ENCODE assay signal across 19 cellular contexts in the genomic region with DNA sequence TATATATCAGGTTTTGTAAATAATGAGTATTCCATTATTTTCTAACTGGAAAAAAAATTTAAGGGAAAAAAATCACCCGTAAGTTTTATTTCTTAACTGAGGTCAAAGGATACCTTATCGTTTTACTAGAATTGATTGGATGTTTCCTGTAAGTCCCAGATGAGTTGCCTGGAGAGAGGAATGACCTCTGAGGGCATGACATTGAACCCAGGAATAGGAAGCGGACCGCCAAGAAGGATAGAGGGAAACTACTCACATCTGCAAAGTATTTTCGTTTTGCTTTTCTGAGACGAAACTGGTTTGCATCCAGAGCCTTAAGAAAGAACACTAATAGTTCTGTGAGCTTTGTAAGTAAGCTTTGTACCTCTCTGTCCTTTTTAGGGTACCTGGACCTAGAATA.
"Had no signal": no experiment of that assay in that cellular context is flagged by ENCODE, and none has a peak within 500 bp of the region (broad histone marks: within the 10 kb centered on the region; RNA-seq: fewer than 3 reads in every experiment).

No MANE protein-coding gene starts in this region.

- H3K27me3 Mint-ChIP-seq: activated CD4-positive, alpha-beta memory T cell treated with anti-CD3 and anti-CD28 coated beads, Interleukin-2, amount 10 ng/mL, durations not matched to agents 7 days and 5 days; activated CD8-positive, alpha-beta memory T cell treated with anti-CD3 and anti-CD28 coated beads, Interleukin-2, amount 10 ng/mL, durations not matched to agents 7 days and 5 days; progenitor cell of endocrine pancreas had no signal

- H3K4me3 ChIP-seq: ascending aorta, gastroesophageal sphincter, heart left ventricle, left ventricle myocardium inferior, thoracic aorta, upper lobe of right lung had no signal

- H3K4me1 Mint-ChIP-seq: WTC11 had no signal

- DNase-seq: activated CD4-positive, alpha-beta memory T cell treated with anti-CD3 and anti-CD28 coated beads, Interleukin-2, amount 10 ng/mL, durations not matched to agents 7 days and 5 days; activated CD4-positive, alpha-beta T cell treated with anti-CD3 and anti-CD28 coated beads for 4 hours; activated CD8-positive, alpha-beta memory T cell treated with anti-CD3 and anti-CD28 coated beads, Interleukin-2, amount 10 ng/mL, durations not matched to agents 7 days and 5 days; activated naive CD4-positive, alpha-beta T cell treated with anti-CD3 and anti-CD28 coated beads for 36 hours; cortex of kidney; effector CD4-positive, alpha-beta T cell; heart left ventricle; left ventricle myocardium inferior; mesendoderm; nephron progenitor cell; occipital lobe; upper lobe of right lung had no signal

- H3K4me3 Mint-ChIP-seq: activated CD4-positive, alpha-beta memory T cell treated with anti-CD3 and anti-CD28 coated beads, Interleukin-2, amount 10 ng/mL, durations not matched to agents 7 days and 5 days; activated CD8-positive, alpha-beta memory T cell treated with anti-CD3 and anti-CD28 coated beads, Interleukin-2, amount 10 ng/mL, durations not matched to agents 7 days and 5 days; activated naive CD4-positive, alpha-beta T cell treated with anti-CD3 and anti-CD28 coated beads for 36 hours; nephron progenitor cell; T-helper 2 cell treated with Interferon-gamma antibody and Interleukin-4, amounts not matched to agents 5 μg/mL and 100 μg/mL, for 36 hours; WTC11 had no signal

- H3K27ac Mint-ChIP-seq: WTC11 had no signal

- H3K27me3 ChIP-seq: ascending aorta, gastroesophageal sphincter, heart left ventricle, upper lobe of right lung had no signal

- H3K9me3 ChIP-seq: ascending aorta, gastroesophageal sphincter, heart left ventricle, left ventricle myocardium inferior, thoracic aorta, upper lobe of right lung had no signal

- H3K9me3 Mint-ChIP-seq: activated CD4-positive, alpha-beta memory T cell treated with anti-CD3 and anti-CD28 coated beads, Interleukin-2, amount 10 ng/mL, durations not matched to agents 7 days and 5 days; activated naive CD4-positive, alpha-beta T cell treated with anti-CD3 and anti-CD28 coated beads for 36 hours; T-helper 2 cell treated with Interferon-gamma antibody and Interleukin-4, amounts not matched to agents 5 μg/mL and 100 μg/mL, for 36 hours had no signal

- H3K36me3 ChIP-seq: ascending aorta, gastroesophageal sphincter, heart left ventricle, thoracic aorta, upper lobe of right lung had no signal

- ATAC-seq: activated CD8-positive, alpha-beta memory T cell treated with anti-CD3 and anti-CD28 coated beads, Interleukin-2, amount 10 ng/mL, durations not matched to agents 7 days and 5 days; esophagus mucosa; gastroesophageal sphincter; heart left ventricle; upper lobe of right lung; WTC11 had no signal
